12 cellular contexts compared by ENCODE assay signal in genomic region chr18:505483-506122, GRCh38. TPM values are rescaled to one million over a fixed set of nuclear protein-coding genes. Genes with fewer than 3 reads are reported as not detected.
DNase-seq lines count a peak whose midpoint lies in the region; ATAC-seq, FAIRE-seq and TF ChIP-seq lines count a peak whose summit lies in the region.
"Had no signal": no experiment of that assay in that cellular context is flagged by ENCODE, and none has a peak within 500 bp of the region (broad histone marks: within the 10 kb centered on the region; RNA-seq: fewer than 3 reads in every experiment).

No MANE protein-coding gene starts in this region.

- intact Hi-C loops in HepG2 (cut with micrococcal nuclease; ENCODE audit: unreplicated experiment) (no loop called here), MCF 10A (cut with micrococcal nuclease) (no loop called here)

- H3K79me2 ChIP-seq in HepG2 (ENCODE audit: insufficient read depth, low read length): no peaks in the 10 kb centered on the region

- CTCF ChIA-PET in HepG2 (lab: Yijun Ruan, JAX; ENCODE audit: low intra/inter-chr PET ratio, low total read pairs): no interaction called here
- CTCF ChIA-PET in MCF 10A (lab: Yijun Ruan, JAX): interaction anchor here (1.4 kb wide), 1 partner anchor 334 kb away, joined by 5 read pairs; no protein-coding TSS in a partner anchor

- peak; percentile 54 for DNase-seq in GM10266 (ENCODE audit: extremely low spot score)
- DNase-seq in NAMALWA (ENCODE audit: low spot score): peak; percentile 43
- DNase-seq in HepG2 (ENCODE audit: low spot score): no peak
- no peak for DNase-seq in HTR-8/SVneo (ENCODE audit: insufficient read length, low spot score)
- DNase-seq in MCF 10A (ENCODE audit: unreplicated experiment): no peak
- DNase-seq in NCI-H1092 treated with DMSO at 0.1 percent for 48 hours (lab: John Stamatoyannopoulos, UW): no peak
- DNase-seq: endodermal cell; NK-92 treated with Interleukin-12 subunit alpha and Interleukin-12 subunit beta, amount 100 ng/mL, for 24 hours had no signal

- no peak overlapping the region for H2AFZ ChIP-seq in HepG2 (ENCODE audit: low read length)

- peak; percentile 90 for ATAC-seq in GM19395 (IDR thresholded peaks at IDR 0.05; ENCODE audit: unreplicated experiment)
- ATAC-seq in HG02884 (IDR thresholded peaks at IDR 0.05; ENCODE audit: unreplicated experiment): peak; percentile 92
- ATAC-seq in HepG2: no peak

- H4K20me1 ChIP-seq in HepG2 (ENCODE audit: insufficient read depth, low read length): 0 out of 2 replicates have a peak, but pooled peaks cover 2% of the 10 kb centered on the region

- H3K4me1 ChIP-seq in HepG2 (ENCODE audit: insufficient read depth, low read length): 0 out of 2 replicates have a peak, but pooled peaks cover 14% of the 10 kb centered on the region

- H3K36me3 ChIP-seq in HepG2 (replicated peaks in 1 of 2; ENCODE audit: control insufficient read depth in 1 of 2, insufficient read depth in 2 of 2, low read length in 2 of 2): no peaks in the 10 kb centered on the region

- in situ Hi-C loops in HepG2 (cut with HindIII; ENCODE audit: extremely low pct_ligation_motif_present, low pct_unique_long_range_greater_than_20kb): no loop called here

- no peaks in the 10 kb centered on the region for H3K9me3 ChIP-seq in HepG2 (ENCODE audit: low read length)

- BruUV-seq in HepG2 (replicated peaks; lab: Mats Ljungman, UMichigan): no TSS peak
- no TSS peak for BruUV-seq in MCF 10A (replicated peaks; lab: Mats Ljungman, UMichigan)

- no peak overlapping the region for H3K27ac ChIP-seq in HepG2 (ENCODE audit: extremely low read length, insufficient read depth, low read length)

- no peak for TF ChIP-seq RAD21 in HepG2 (CRISPR knock-in tag; IDR thresholded peaks at IDR 0.05)

- H3K27me3 Mint-ChIP-seq in MCF 10A (ENCODE audit: insufficient read depth, unreplicated experiment): no peaks in the 10 kb centered on the region

- POLR2A ChIA-PET in HepG2 (lab: Yijun Ruan, JAX) (no interaction called here), MCF 10A (lab: Yijun Ruan, JAX) (no interaction called here)

- TF ChIP-seq EP300 in HepG2 (IDR thresholded peaks at IDR 0.05; ENCODE audit: low read depth in 2 of 2, low read length in 2 of 2) (no peak), HepG2 (CRISPR knock-in tag; IDR thresholded peaks at IDR 0.05; ENCODE audit: borderline replicate concordance) (no peak)

- H3K4me3 ChIP-seq in HepG2 (replicated peaks in 1 of 3; ENCODE audit: insufficient read depth in 1 of 3, low read depth in 2 of 3, low read length in 3 of 3): no peak overlapping the region

- TF ChIP-seq POLR2A in HepG2 (IDR thresholded peaks at IDR 0.05; ENCODE audit: insufficient read depth in 1 of 2, low read depth in 2 of 2, low read length in 2 of 2): no peak

- no peak overlapping the region for H3K4me2 ChIP-seq in HepG2 (ENCODE audit: low read depth, low read length)

- H3K4me3 Mint-ChIP-seq in MCF 10A (ENCODE audit: unreplicated experiment): no peak overlapping the region
- H3K4me3 Mint-ChIP-seq: activated naive CD4-positive, alpha-beta T cell treated with anti-CD3 and anti-CD28 coated beads, Interleukin-2, amount 50 U/mL, for 24 hours; endodermal cell had no signal

- 43% methylated on average over 6 of the region's 6 CpGs for WGBS in HepG2 (ENCODE audit: low lambda C conversion rate)

- H3K27me3 ChIP-seq in HepG2 (ENCODE audit: control insufficient read depth in 1 of 2, insufficient read depth in 2 of 2, low read length in 2 of 2): peaks cover 3 to 13% of the 10 kb centered on the region in 2 experiments; a peak in 4 of 5 replicates

- no peaks in the 10 kb centered on the region for H3K4me1 Mint-ChIP-seq in MCF 10A (ENCODE audit: insufficient read depth, unreplicated experiment)
- H3K4me1 Mint-ChIP-seq: activated naive CD4-positive, alpha-beta T cell treated with anti-CD3 and anti-CD28 coated beads, Interleukin-2, amount 50 U/mL, for 24 hours had no signal

- FAIRE-seq in HepG2 (lab: Jason Lieb, UNC) (no peak), HTR-8/SVneo (lab: Jason Lieb, UNC) (no peak)
- FAIRE-seq: TTC549 had no signal

- peaks cover 6% of the 10 kb centered on the region for H3K36me3 Mint-ChIP-seq in MCF 10A (ENCODE audit: insufficient read depth, unreplicated experiment)
- H3K36me3 Mint-ChIP-seq: activated naive CD4-positive, alpha-beta T cell treated with anti-CD3 and anti-CD28 coated beads, Interleukin-2, amount 50 U/mL, for 24 hours had no signal

- H3K9ac ChIP-seq in HepG2 (ENCODE audit: insufficient read depth, low read depth, low read length): no peak overlapping the region

- TF ChIP-seq CTCF in GM10266 (IDR thresholded peaks at IDR 0.05; ENCODE audit: control insufficient read depth, insufficient read depth, low read depth, missing control alignments) (no peak), HepG2 (CRISPR knock-in tag; IDR thresholded peaks at IDR 0.05) (no peak), MCF 10A (IDR thresholded peaks at IDR 0.05; ENCODE audit: unreplicated experiment) (no peak)

- peaks cover 13% of the 10 kb centered on the region for H3K9me3 Mint-ChIP-seq in MCF 10A (ENCODE audit: unreplicated experiment)
- H3K9me3 Mint-ChIP-seq: activated naive CD4-positive, alpha-beta T cell treated with anti-CD3 and anti-CD28 coated beads, Interleukin-2, amount 50 U/mL, for 24 hours; endodermal cell had no signal

- no peak overlapping the region for H3K27ac Mint-ChIP-seq in MCF 10A (ENCODE audit: low read depth, unreplicated experiment)
- H3K27ac Mint-ChIP-seq: activated naive CD4-positive, alpha-beta T cell treated with anti-CD3 and anti-CD28 coated beads, Interleukin-2, amount 50 U/mL, for 24 hours; endodermal cell had no signal

TF ChIP-seq in HepG2, 621 proteins besides CTCF, POLR2A, EP300 and RAD21:
- TF ChIP-seq ZFP62 (CRISPR knock-in tag; IDR thresholded peaks at IDR 0.05) (no peak), HOXA5 (CRISPR knock-in tag; IDR thresholded peaks at IDR 0.05) (no peak), ETV5 (CRISPR knock-in tag; IDR thresholded peaks at IDR 0.05; ENCODE audit: borderline replicate concordance) (no peak), ZNF713 (CRISPR knock-in tag; IDR thresholded peaks at IDR 0.05) (no peak), MTF2 (CRISPR knock-in tag; IDR thresholded peaks at IDR 0.05; ENCODE audit: borderline replicate concordance) (no peak), ZNF839 (CRISPR knock-in tag; IDR thresholded peaks at IDR 0.05; ENCODE audit: borderline replicate concordance) (no peak), NFIC (IDR thresholded peaks at IDR 0.05; ENCODE audit: low read length) (no peak), ZBTB10 (CRISPR knock-in tag; IDR thresholded peaks at IDR 0.05; ENCODE audit: borderline replicate concordance) (no peak)

RNA-seq across cellular contexts. Expression of gene COLEC12, which starts 5.1 kb away (rescaled TPM):
- total RNA-seq in HepG2 (2016; rRNA removed; fragmentation: Illumina TruSeq; extraction: Trizol) (0.02 TPM in 1 of 2 replicates, not detected in the other), MCF 10A (2022) (0.05 TPM in 1 of 2 replicates, not detected in the other)
- total RNA-seq in HepG2 (2016; cell fraction: cytosol; rRNA removed; fragmentation: Illumina TruSeq; extraction: Trizol; ENCODE audit: low read depth): not detected in 2 replicates
- 0.02 TPM in 1 of 2 replicates, not detected in the other for total RNA-seq in HepG2 (2016; cell fraction: insoluble cytoplasmic fraction; rRNA removed; fragmentation: Illumina TruSeq; extraction: Trizol)
- total RNA-seq in HepG2 (2016; cell fraction: membrane; rRNA removed; fragmentation: Illumina TruSeq; extraction: Trizol): not detected in 2 replicates
- total RNA-seq in HepG2 (2016; cell fraction: nucleus; rRNA removed; fragmentation: Illumina TruSeq; extraction: Trizol): 0.06 TPM in 1 of 2 replicates, not detected in the other
- polyA plus RNA-seq in HepG2 (2011; rRNA removed): 0.11 and 0.21 TPM in 2 replicates
- 0.09 and 0.13 TPM in 2 replicates for polyA plus RNA-seq in HepG2 (2011; cell fraction: cytosol; rRNA removed)
- polyA plus RNA-seq in HepG2 (2011; cell fraction: nucleus; rRNA removed): 0.14 TPM in 2 replicates
- 0.80 and 1.8 TPM in 2 replicates for polyA plus RNA-seq in HepG2 (2012)
- 0.02 TPM in 1 of 2 replicates, not detected in the other for polyA plus RNA-seq in HepG2 (2016; cell fraction: cytosol; fragmentation: Illumina TruSeq; extraction: Trizol; ENCODE audit: low read depth)
- polyA plus RNA-seq in HepG2 (2016; cell fraction: insoluble cytoplasmic fraction; fragmentation: Illumina TruSeq; extraction: Trizol; ENCODE audit: low read depth): not detected in 2 replicates
- not detected in 2 replicates for polyA plus RNA-seq in HepG2 (2016; cell fraction: membrane; fragmentation: Illumina TruSeq; extraction: Trizol; ENCODE audit: low read depth)
- polyA plus RNA-seq in HepG2 (2016; cell fraction: nucleus; fragmentation: Illumina TruSeq; extraction: Trizol; ENCODE audit: insufficient read depth, low read depth): 0.09 TPM in 1 of 2 replicates, not detected in the other
- 0.04 TPM in 1 of 2 replicates, not detected in the other for polyA minus RNA-seq in HepG2 (2011; rRNA and poly(A)+ RNA removed; ENCODE audit: low replicate concordance)
- polyA minus RNA-seq in HepG2 (2011; cell fraction: cytosol; rRNA and poly(A)+ RNA removed): 0.10 TPM in 1 of 2 replicates, not detected in the other
- 0.13 and 0.25 TPM in 2 replicates for polyA minus RNA-seq in HepG2 (2011; cell fraction: nucleus; rRNA and poly(A)+ RNA removed)

Comparison
In these comparisons a context has a peak if more than half of its experiments do, and no peak if none do; other contexts are left out.
1. DNase-seq: peak in GM10266 (single experiment) and NAMALWA (single experiment); none in HepG2 (single experiment), HTR-8/SVneo (single experiment), MCF 10A (single experiment) and NCI-H1092 treated with DMSO at 0.1 percent for 48 hours (single experiment).